ENCODE assay signal across 1 cellular context in genomic region chr12:180445-180844, GRCh38.
TF ChIP-seq lines count a peak whose summit lies in the region.

No MANE protein-coding gene starts in this region.

TF ChIP-seq in K562, 482 proteins besides CTCF, POLR2A, EP300 and RAD21 (continued from another document):
- TF ChIP-seq PRDM10 (IDR thresholded peaks at IDR 0.05; ENCODE audit: partially characterized antibody) = no peak
- TF ChIP-seq NCOA2 (IDR thresholded peaks at IDR 0.05; ENCODE audit: partially characterized antibody in 2 of 2) = no peak
- TF ChIP-seq POLR2B (IDR thresholded peaks at IDR 0.05; ENCODE audit: low read depth, partially characterized antibody) = no peak
- TF ChIP-seq RAD51 (IDR thresholded peaks at IDR 0.05; ENCODE audit: borderline replicate concordance, low read depth) = peak; percentile 60; the same call in 1 of the 2 replicates
- TF ChIP-seq MGA (IDR thresholded peaks at IDR 0.05) = peak; percentile 27; the same call in 1 of the 2 replicates
- TF ChIP-seq ZC3H4 (CRISPR knock-in tag; IDR thresholded peaks at IDR 0.05; ENCODE audit: borderline replicate concordance) = no peak
- TF ChIP-seq VEZF1 (CRISPR knock-in tag; IDR thresholded peaks at IDR 0.05) = peak; percentile 36; the same call in 1 of the 2 replicates
- TF ChIP-seq ZNF644 (tag; IDR thresholded peaks at IDR 0.05; ENCODE audit: low read depth) = no peak
- TF ChIP-seq PRPF4 (IDR thresholded peaks at IDR 0.05; ENCODE audit: insufficient read depth, low read depth, low read length, poor library complexity, severe bottlenecking) = no peak
- no peak for TF ChIP-seq ZNF282 (CRISPR knock-in tag; IDR thresholded peaks at IDR 0.05)
- TF ChIP-seq MNT (conservative IDR thresholded peaks at IDR 0.05) = peak in 1 of 2 experiments; percentile 54; a peak in 2 of 4 replicates
- TF ChIP-seq MTA1 (IDR thresholded peaks at IDR 0.05; ENCODE audit: borderline replicate concordance) = no peak
- peak; percentile 96 for TF ChIP-seq ZBTB17 (CRISPR knock-in tag; IDR thresholded peaks at IDR 0.05)
- peak; percentile 67 for TF ChIP-seq MAX (CRISPR knock-in tag; IDR thresholded peaks at IDR 0.05)
- no peak for TF ChIP-seq MAZ (CRISPR knock-in tag; conservative IDR thresholded peaks at IDR 0.05 in 1 of 2, IDR thresholded peaks at IDR 0.05 in 1 of 2)
- TF ChIP-seq JUNB (CRISPR knock-in tag; conservative IDR thresholded peaks at IDR 0.05) = no peak
- peak; percentile 86 for TF ChIP-seq USF1 (CRISPR knock-in tag; IDR thresholded peaks at IDR 0.05)
- TF ChIP-seq SMARCB1 (IDR thresholded peaks at IDR 0.05; ENCODE audit: insufficient read length, low read depth) = no peak
- no peak for TF ChIP-seq ZNF133 (CRISPR knock-in tag; IDR thresholded peaks at IDR 0.05)
- TF ChIP-seq ZBTB33 (CRISPR knock-in tag; IDR thresholded peaks at IDR 0.05) = no peak
- peak; percentile 98 for TF ChIP-seq ZBTB9 (CRISPR knock-in tag; IDR thresholded peaks at IDR 0.05)
- no peak for TF ChIP-seq ZNF280A (IDR thresholded peaks at IDR 0.05; ENCODE audit: low read depth, partially characterized antibody)
